ENCODE assay signal across 29 cellular contexts in the genomic region with DNA sequence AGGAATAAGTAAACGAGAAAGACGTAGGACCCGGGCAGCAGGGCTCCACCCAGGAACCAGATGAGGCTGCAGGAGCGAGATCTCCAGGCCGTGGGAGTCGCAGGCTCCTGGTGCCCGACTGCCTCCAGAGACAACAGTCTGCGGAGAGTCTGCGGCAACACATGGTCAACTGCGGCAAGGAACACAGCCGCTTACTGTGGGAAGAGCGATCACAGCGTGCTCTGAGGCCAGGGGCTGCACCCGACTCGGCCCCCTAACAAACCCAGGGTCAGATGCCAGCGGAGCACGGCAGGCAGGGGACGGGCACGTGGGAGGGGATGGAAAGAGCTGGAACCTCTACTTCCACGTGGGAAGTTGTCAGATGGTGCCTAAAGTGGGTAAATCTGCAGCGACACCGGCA.
"Had no signal": no experiment of that assay in that cellular context is flagged by ENCODE, and none has a peak within 500 bp of the region (broad histone marks: within the 10 kb centered on the region; RNA-seq: fewer than 3 reads in every experiment).

No MANE protein-coding gene starts in this region.

- H3K9me3 Mint-ChIP-seq: activated CD4-positive, alpha-beta T cell treated with anti-CD3 and anti-CD28 coated beads, Interleukin-2, amount 10 ng/mL, durations not matched to agents 24 days and 14 days; activated CD8-positive, alpha-beta T cell treated with anti-CD3 and anti-CD28 coated beads for 36 hours; activated naive CD4-positive, alpha-beta T cell treated with anti-CD3 and anti-CD28 coated beads, Interleukin-2, amount 50 U/mL, for 24 hours; activated naive CD8-positive, alpha-beta T cell treated with anti-CD3 and anti-CD28 coated beads, Interleukin-2, amount 10 ng/mL, durations not matched to agents 7 days and 5 days; activated T-cell treated with anti-CD3 and anti-CD28 coated beads, Interleukin-2, amount 50 U/mL, for 4 hours; central memory CD8-positive, alpha-beta T cell had no signal

- H3K27ac ChIP-seq: brain microvascular endothelial cell, cardiac muscle cell, Peyer's patch, RWPE1 had no signal

- H3K36me3 Mint-ChIP-seq: activated naive CD4-positive, alpha-beta T cell treated with anti-CD3 and anti-CD28 coated beads, Interleukin-2, amount 50 U/mL, for 24 hours; activated naive CD8-positive, alpha-beta T cell treated with anti-CD3 and anti-CD28 coated beads, Interleukin-2, amount 10 ng/mL, durations not matched to agents 7 days and 5 days had no signal

- H3K9me3 ChIP-seq: MG63, Peyer's patch had no signal

- H3K4me3 Mint-ChIP-seq: activated CD4-positive, alpha-beta T cell treated with anti-CD3 and anti-CD28 coated beads, Interleukin-2, amount 10 ng/mL, durations not matched to agents 24 days and 14 days; activated CD8-positive, alpha-beta T cell treated with anti-CD3 and anti-CD28 coated beads for 36 hours; activated naive CD4-positive, alpha-beta T cell treated with anti-CD3 and anti-CD28 coated beads, Interleukin-2, amount 50 U/mL, for 24 hours; activated naive CD8-positive, alpha-beta T cell treated with anti-CD3 and anti-CD28 coated beads, Interleukin-2, amount 10 ng/mL, durations not matched to agents 7 days and 5 days; activated T-cell treated with anti-CD3 and anti-CD28 coated beads, Interleukin-2, amount 50 U/mL, for 4 hours; central memory CD8-positive, alpha-beta T cell had no signal

- DNase-seq: activated CD4-positive, alpha-beta T cell treated with anti-CD3 and anti-CD28 coated beads, Interleukin-2, amount 10 ng/mL, durations not matched to agents 24 days and 14 days; activated CD4-positive, alpha-beta T cell treated with anti-CD3 and anti-CD28 coated beads, Interleukin-2, amount 50 U/mL, for 4 hours; activated CD8-positive, alpha-beta T cell treated with anti-CD3 and anti-CD28 coated beads for 36 hours; activated effector memory CD4-positive, alpha-beta T cell treated with anti-CD3 and anti-CD28 coated beads, Interleukin-2, amount 50 U/mL, for 16 hours; activated naive CD4-positive, alpha-beta T cell; activated naive CD8-positive, alpha-beta T cell treated with anti-CD3 and anti-CD28 coated beads, Interleukin-2, amount 10 ng/mL, durations not matched to agents 7 days and 5 days; activated T-cell treated with anti-CD3 and anti-CD28 coated beads, Interleukin-2, amount 50 U/mL, for 4 hours; brain microvascular endothelial cell; Kasumi-1; KG1; MG63; NCI-H1048; NCI-H1105 treated with DMSO at 0.1 percent for 48 hours; NCI-H1436; NCI-H1694; NCI-H1930; NCI-H2081 treated with DMSO at 0.1 percent for 48 hours; NCI-H345; NCI-H524 treated with DMSO at 0.1 percent for 48 hours; PC-3; Peyer's patch; Right ventricle myocardium superior; SW 1271; T-helper 1 cell; T1000 had no signal

- ATAC-seq: activated CD8-positive, alpha-beta T cell treated with anti-CD3 and anti-CD28 coated beads for 36 hours; activated T-cell treated with anti-CD3 and anti-CD28 coated beads, Interleukin-2, amount 50 U/mL, for 4 hours; PC-3 had no signal

- H3K36me3 ChIP-seq: brain microvascular endothelial cell, cardiac muscle cell, MG63 had no signal

- H3K4me3 ChIP-seq: cardiac muscle cell, MG63, Peyer's patch had no signal

- H3K27me3 Mint-ChIP-seq: activated CD8-positive, alpha-beta T cell treated with anti-CD3 and anti-CD28 coated beads for 36 hours; activated naive CD4-positive, alpha-beta T cell treated with anti-CD3 and anti-CD28 coated beads, Interleukin-2, amount 50 U/mL, for 24 hours; activated naive CD8-positive, alpha-beta T cell treated with anti-CD3 and anti-CD28 coated beads, Interleukin-2, amount 10 ng/mL, durations not matched to agents 7 days and 5 days; central memory CD8-positive, alpha-beta T cell had no signal

- H3K27me3 ChIP-seq: MG63, Peyer's patch had no signal

- H3K4me1 Mint-ChIP-seq: activated CD4-positive, alpha-beta T cell treated with anti-CD3 and anti-CD28 coated beads, Interleukin-2, amount 10 ng/mL, durations not matched to agents 24 days and 14 days; activated naive CD4-positive, alpha-beta T cell treated with anti-CD3 and anti-CD28 coated beads, Interleukin-2, amount 50 U/mL, for 24 hours; activated naive CD8-positive, alpha-beta T cell treated with anti-CD3 and anti-CD28 coated beads, Interleukin-2, amount 10 ng/mL, durations not matched to agents 7 days and 5 days; central memory CD8-positive, alpha-beta T cell had no signal

- H3K27ac Mint-ChIP-seq: activated CD4-positive, alpha-beta T cell treated with anti-CD3 and anti-CD28 coated beads, Interleukin-2, amount 10 ng/mL, durations not matched to agents 24 days and 14 days; activated CD8-positive, alpha-beta T cell treated with anti-CD3 and anti-CD28 coated beads for 36 hours; activated naive CD4-positive, alpha-beta T cell treated with anti-CD3 and anti-CD28 coated beads, Interleukin-2, amount 50 U/mL, for 24 hours; activated naive CD8-positive, alpha-beta T cell treated with anti-CD3 and anti-CD28 coated beads, Interleukin-2, amount 10 ng/mL, durations not matched to agents 7 days and 5 days had no signal
